Comparison of ENCODE assay signal across 1 cellular context in the genomic region with DNA sequence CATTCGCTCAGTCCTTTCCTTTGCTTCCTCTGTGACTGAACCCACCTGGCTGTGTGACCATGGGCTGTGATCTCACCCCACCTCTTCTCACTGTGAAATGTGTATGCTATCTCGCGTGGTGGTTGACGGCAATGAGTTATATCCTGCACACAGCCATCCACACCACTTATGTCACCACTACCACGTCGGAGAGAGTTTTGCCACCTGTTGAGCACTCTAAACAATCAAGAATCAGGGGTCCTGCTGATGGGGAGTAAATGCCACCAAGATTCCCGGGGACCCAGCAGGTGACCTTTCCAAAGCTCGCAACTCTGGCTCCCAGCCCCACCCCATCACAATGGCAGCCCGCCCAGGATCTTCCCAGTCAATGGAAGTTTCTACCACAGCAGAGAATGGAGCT.
TF ChIP-seq lines count a peak whose summit lies in the region.

No MANE protein-coding gene starts in this region.

TF ChIP-seq in IMR-90, 13 proteins besides CTCF, POLR2A, EP300 and RAD21:
- TF ChIP-seq SMC3 (IDR thresholded peaks at IDR 0.05; ENCODE audit: low read depth, low read length), result no peak
- TF ChIP-seq FOS (IDR thresholded peaks at IDR 0.05; ENCODE audit: low read depth, low read length), result no peak
- no peak for TF ChIP-seq MXI1 (IDR thresholded peaks at IDR 0.05; ENCODE audit: borderline replicate concordance, low read depth, low read length)
- TF ChIP-seq BHLHE40 (IDR thresholded peaks at IDR 0.05; ENCODE audit: low read depth, low read length), result no peak
- no peak for TF ChIP-seq MAZ (IDR thresholded peaks at IDR 0.05; ENCODE audit: borderline replicate concordance, low read depth, low read length)
